1 cellular context compared by ENCODE assay signal in genomic region chr4:3401436-3402171, GRCh38.
TF ChIP-seq lines count a peak whose summit lies in the region.

No MANE protein-coding gene starts in this region.

TF ChIP-seq in IMR-90, 13 proteins besides CTCF, POLR2A, EP300 and RAD21:
- TF ChIP-seq MAZ (IDR thresholded peaks at IDR 0.05; ENCODE audit: borderline replicate concordance, low read depth, low read length): no peak
- no peak for TF ChIP-seq CEBPB (IDR thresholded peaks at IDR 0.05; ENCODE audit: low read depth, low read length)
- TF ChIP-seq CHD1 (IDR thresholded peaks at IDR 0.05; ENCODE audit: low read depth, low read length): no peak
- TF ChIP-seq MXI1 (IDR thresholded peaks at IDR 0.05; ENCODE audit: borderline replicate concordance, low read depth, low read length): no peak
- no peak for TF ChIP-seq RFX5 (IDR thresholded peaks at IDR 0.05; ENCODE audit: low read depth, low read length)
- TF ChIP-seq NFE2L2 (IDR thresholded peaks at IDR 0.05; ENCODE audit: low read depth, low read length): no peak
- TF ChIP-seq FOS (IDR thresholded peaks at IDR 0.05; ENCODE audit: low read depth, low read length): no peak
- TF ChIP-seq MAFK (IDR thresholded peaks at IDR 0.05; ENCODE audit: low read depth, low read length): no peak
- no peak for TF ChIP-seq BHLHE40 (IDR thresholded peaks at IDR 0.05; ENCODE audit: low read depth, low read length)
- no peak for TF ChIP-seq RCOR1 (IDR thresholded peaks at IDR 0.05; ENCODE audit: insufficient replicate concordance, low read length)
- no peak for TF ChIP-seq SMC3 (IDR thresholded peaks at IDR 0.05; ENCODE audit: low read depth, low read length)
- no peak for TF ChIP-seq USF2 (IDR thresholded peaks at IDR 0.05; ENCODE audit: low read depth, low read length)
